In the genomic region with DNA sequence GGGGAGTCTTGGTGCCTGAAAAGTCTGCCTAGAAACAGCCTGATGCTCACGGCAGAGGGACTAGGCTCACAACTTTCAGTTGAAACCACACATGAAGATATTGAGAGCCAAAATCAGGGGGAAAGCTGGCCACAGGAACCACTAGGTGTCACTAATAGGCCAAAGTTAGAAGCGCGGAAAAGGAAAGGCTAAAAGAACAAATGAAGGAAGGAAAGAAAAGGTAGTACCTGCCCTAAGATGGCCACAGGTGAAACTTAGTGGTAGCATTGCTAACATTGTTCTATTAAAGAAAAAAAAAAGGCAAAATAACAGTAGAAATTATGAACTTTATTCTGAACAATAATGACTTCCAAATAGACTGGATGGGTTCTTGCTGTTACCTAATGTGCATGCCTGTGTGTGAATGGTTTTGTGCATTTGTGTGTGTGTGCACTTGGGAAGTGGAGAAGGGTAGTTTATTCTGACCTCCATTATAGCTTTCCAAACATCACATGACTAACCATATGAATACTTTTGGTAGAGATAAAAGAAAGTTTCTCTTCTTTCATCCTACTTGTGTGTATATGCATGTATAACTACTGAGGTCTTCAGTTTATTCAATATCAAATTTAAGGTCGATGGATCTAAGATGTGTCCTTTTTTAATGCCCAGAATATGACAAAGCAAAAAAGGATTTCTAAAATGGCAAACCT, we compare ENCODE assay signal across 8 cellular contexts. TPM values are rescaled to one million over a fixed set of nuclear protein-coding genes. Genes with fewer than 3 reads are reported as not detected.
A peak's percentile ranks its signal among the peaks of the same experiment; 100 is the strongest.
DNase-seq lines count a peak whose midpoint lies in the region; ATAC-seq, FAIRE-seq and TF ChIP-seq lines count a peak whose summit lies in the region.

No MANE protein-coding gene starts in this region.

- DNase-seq in GM18507 (ENCODE audit: extremely low spot score, insufficient read length, low read depth) (no peak), NCI-H2227 treated with DMSO at 0.1 percent for 48 hours (lab: John Stamatoyannopoulos, UW) (peak; percentile 32), endothelial cell (ENCODE audit: low spot score) (peak; percentile 30), GOT3 (lab: John Stamatoyannopoulos, UW) (no peak)
- peak; percentile 54 for DNase-seq in activated CD4-positive, alpha-beta T cell treated with anti-CD3 and anti-CD28 coated beads for 48 hours

- H3K27ac Mint-ChIP-seq in endothelial cell (ENCODE audit: unreplicated experiment), result no peak overlapping the region

- H4K20me1 ChIP-seq in neural cell (ENCODE audit: insufficient read depth), result no peaks in the 10 kb centered on the region

- H3K36me3 ChIP-seq in neural cell (ENCODE audit: insufficient read depth, low read length), result no peaks in the 10 kb centered on the region

- ATAC-seq in HG03025 (IDR thresholded peaks at IDR 0.05; ENCODE audit: low FRiP score, unreplicated experiment), result peak; percentile 50

- no peak overlapping the region for H3K4me3 Mint-ChIP-seq in endothelial cell (ENCODE audit: unreplicated experiment)

- H3K9me3 Mint-ChIP-seq in endothelial cell (ENCODE audit: unreplicated experiment), result no peaks in the 10 kb centered on the region

- H3K27me3 ChIP-seq in neural cell (ENCODE audit: insufficient read depth, low read depth, low read length), result no peaks in the 10 kb centered on the region

- peaks cover 7% of the 10 kb centered on the region for H3K4me1 Mint-ChIP-seq in endothelial cell (ENCODE audit: unreplicated experiment)

- no peaks in the 10 kb centered on the region for H3K27me3 Mint-ChIP-seq in endothelial cell (ENCODE audit: unreplicated experiment)

- peak; percentile 83 for FAIRE-seq in GM18507 (lab: Jason Lieb, UNC)

- H3K4me3 ChIP-seq in neural cell (ENCODE audit: low read length), result no peak overlapping the region

- peak; percentile 95 for TF ChIP-seq CTCF in C4-2B (conservative IDR thresholded peaks at IDR 0.05)
- peak; percentile 48 for TF ChIP-seq CTCF in endothelial cell (IDR thresholded peaks at IDR 0.05; ENCODE audit: unreplicated experiment)
- TF ChIP-seq CTCF in neural cell (IDR thresholded peaks at IDR 0.05; ENCODE audit: poor library complexity, severe bottlenecking), result peak; percentile 83

- no peak overlapping the region for H3K4me2 ChIP-seq in neural cell (ENCODE audit: low read length)

- no peaks in the 10 kb centered on the region for H3K9me2 ChIP-seq in neural cell (ENCODE audit: insufficient read depth, low read length)

- H3K27ac ChIP-seq in C4-2B, result no peak overlapping the region; the same call in 1 of the 2 replicates
- no peak overlapping the region for H3K27ac ChIP-seq in neural cell (ENCODE audit: low read length)

- no peak overlapping the region for H2AFZ ChIP-seq in neural cell (ENCODE audit: low read depth, low read length)

- H3K9ac ChIP-seq in neural cell (ENCODE audit: low read length), result no peak overlapping the region

- H3K36me3 Mint-ChIP-seq in endothelial cell (ENCODE audit: low read depth, unreplicated experiment), result no peaks in the 10 kb centered on the region

- peaks cover 3% of the 10 kb centered on the region for H3K9me3 ChIP-seq in neural cell (ENCODE audit: low read length)

- no peak for TF ChIP-seq EP300 in neural cell (conservative IDR thresholded peaks at IDR 0.05; ENCODE audit: poor library complexity, severe bottlenecking)

- peak; percentile 87 for TF ChIP-seq RAD21 in neural cell (conservative IDR thresholded peaks at IDR 0.05)

- H3K79me2 ChIP-seq in neural cell (replicated peaks; ENCODE audit: insufficient read depth, low read length), result no peaks in the 10 kb centered on the region

- no peaks in the 10 kb centered on the region for H3F3A ChIP-seq in neural cell (ENCODE audit: insufficient read depth, low read length, poor library complexity, severe bottlenecking)

TF ChIP-seq in neural cell, 6 proteins besides CTCF, POLR2A, EP300 and RAD21:
- TF ChIP-seq EZH2 (IDR thresholded peaks at IDR 0.05; ENCODE audit: borderline replicate concordance, insufficient read depth, low read length, poor library complexity, severe bottlenecking), result no peak
- TF ChIP-seq, protein P1, sequence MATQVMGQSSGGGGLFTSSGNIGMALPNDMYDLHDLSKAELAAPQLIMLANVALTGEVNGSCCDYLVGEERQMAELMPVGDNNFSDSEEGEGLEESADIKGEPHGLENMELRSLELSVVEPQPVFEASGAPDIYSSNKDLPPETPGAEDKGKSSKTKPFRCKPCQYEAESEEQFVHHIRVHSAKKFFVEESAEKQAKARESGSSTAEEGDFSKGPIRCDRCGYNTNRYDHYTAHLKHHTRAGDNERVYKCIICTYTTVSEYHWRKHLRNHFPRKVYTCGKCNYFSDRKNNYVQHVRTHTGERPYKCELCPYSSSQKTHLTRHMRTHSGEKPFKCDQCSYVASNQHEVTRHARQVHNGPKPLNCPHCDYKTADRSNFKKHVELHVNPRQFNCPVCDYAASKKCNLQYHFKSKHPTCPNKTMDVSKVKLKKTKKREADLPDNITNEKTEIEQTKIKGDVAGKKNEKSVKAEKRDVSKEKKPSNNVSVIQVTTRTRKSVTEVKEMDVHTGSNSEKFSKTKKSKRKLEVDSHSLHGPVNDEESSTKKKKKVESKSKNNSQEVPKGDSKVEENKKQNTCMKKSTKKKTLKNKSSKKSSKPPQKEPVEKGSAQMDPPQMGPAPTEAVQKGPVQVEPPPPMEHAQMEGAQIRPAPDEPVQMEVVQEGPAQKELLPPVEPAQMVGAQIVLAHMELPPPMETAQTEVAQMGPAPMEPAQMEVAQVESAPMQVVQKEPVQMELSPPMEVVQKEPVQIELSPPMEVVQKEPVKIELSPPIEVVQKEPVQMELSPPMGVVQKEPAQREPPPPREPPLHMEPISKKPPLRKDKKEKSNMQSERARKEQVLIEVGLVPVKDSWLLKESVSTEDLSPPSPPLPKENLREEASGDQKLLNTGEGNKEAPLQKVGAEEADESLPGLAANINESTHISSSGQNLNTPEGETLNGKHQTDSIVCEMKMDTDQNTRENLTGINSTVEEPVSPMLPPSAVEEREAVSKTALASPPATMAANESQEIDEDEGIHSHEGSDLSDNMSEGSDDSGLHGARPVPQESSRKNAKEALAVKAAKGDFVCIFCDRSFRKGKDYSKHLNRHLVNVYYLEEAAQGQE (IDR thresholded peaks at IDR 0.05; ENCODE audit: borderline replicate concordance), result no peak
- TF ChIP-seq SMC3 (conservative IDR thresholded peaks at IDR 0.05; ENCODE audit: poor library complexity), result peak; percentile 89
- TF ChIP-seq MXI1 (conservative IDR thresholded peaks at IDR 0.05; ENCODE audit: poor library complexity, severe bottlenecking), result no peak

RNA-seq across cellular contexts. Expression of gene RFESD, which starts 2.1 kb away (rescaled TPM):
- total RNA-seq in endothelial cell (ENCODE audit: unreplicated experiment), result 0.97 TPM
- polyA plus RNA-seq in neural cell, result not detected in 2 replicates
- polyA minus RNA-seq in neural cell, result 0.81 TPM in 1 of 2 replicates, not detected in the other

RNA-seq across cellular contexts. Expression of gene GPR150, which starts 24.6 kb away (rescaled TPM):
- total RNA-seq in endothelial cell (ENCODE audit: unreplicated experiment), result not detected
- polyA plus RNA-seq in neural cell, result 0.22 TPM in 1 of 2 replicates, not detected in the other
- polyA minus RNA-seq in neural cell, result 0.23 TPM in 1 of 2 replicates, not detected in the other

RNA-seq across cellular contexts. Expression of gene SPATA9, which starts 38.3 kb away (rescaled TPM):
- 0.33 TPM for total RNA-seq in endothelial cell (ENCODE audit: unreplicated experiment)
- polyA plus RNA-seq in neural cell, result 1.1 and 5.8 TPM in 2 replicates
- 0.97 TPM in 1 of 2 replicates, not detected in the other for polyA minus RNA-seq in neural cell

Comparison
In these comparisons a context has a peak if more than half of its experiments do, and no peak if none do; other contexts are left out.
1. DNase-seq: peak in NCI-H2227 treated with DMSO at 0.1 percent for 48 hours (single experiment), activated CD4-positive, alpha-beta T cell treated with anti-CD3 and anti-CD28 coated beads for 48 hours (single experiment) and endothelial cell (single experiment); none in GM18507 (single experiment) and GOT3 (single experiment).
2. Peak in every context shown above with its lines, with median percentiles within 50 percentile points of each other: CTCF ChIP-seq.